Comparison of ENCODE assay signal across 9 cellular contexts in the genomic region with DNA sequence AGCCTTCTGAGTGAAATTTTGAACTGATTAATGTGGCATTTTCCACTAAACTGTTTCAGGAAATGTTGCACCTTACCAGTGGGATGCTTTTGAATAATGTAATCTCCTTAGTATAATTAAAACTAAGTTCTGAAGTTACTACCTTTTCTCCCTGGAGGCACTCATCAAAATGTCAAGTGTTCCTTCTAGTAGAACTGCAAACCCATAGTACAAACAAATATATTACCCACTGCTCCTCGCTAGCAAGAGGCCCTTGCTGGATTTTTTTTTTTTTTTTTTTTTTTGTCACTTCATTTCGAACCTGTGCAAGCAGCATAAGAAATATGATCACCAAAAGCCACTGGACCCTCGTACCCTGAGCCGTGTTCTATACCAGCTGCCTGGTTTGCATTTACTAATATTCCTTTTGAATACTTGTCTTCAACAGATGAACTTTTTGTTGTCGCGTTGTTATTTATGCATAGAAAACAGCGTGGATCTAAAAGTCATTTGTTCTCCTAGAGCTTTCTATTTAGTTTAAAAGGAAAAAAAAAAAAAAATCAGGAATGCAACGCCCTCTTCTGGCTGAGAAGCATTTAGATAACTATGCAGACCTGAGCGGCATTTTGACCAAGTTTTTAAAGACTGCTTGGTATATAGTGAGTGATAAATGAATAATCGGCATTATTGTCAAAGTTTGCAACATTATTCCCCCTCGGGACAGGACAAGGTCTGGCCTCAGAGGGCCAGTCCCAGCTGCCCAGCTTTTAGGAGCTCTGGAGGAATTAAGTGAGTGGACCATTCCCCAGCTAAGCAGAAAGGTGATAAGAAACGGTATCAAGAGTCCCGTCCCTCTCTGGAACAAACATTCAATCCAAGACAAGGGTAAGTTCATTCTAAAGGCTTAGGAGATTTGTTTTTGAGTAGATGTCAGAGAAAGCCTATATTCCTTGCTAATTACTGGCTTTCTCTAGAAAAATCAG.
DNase-seq lines count a peak whose midpoint lies in the region; ATAC-seq and TF ChIP-seq lines count a peak whose summit lies in the region.
"Had no signal": no experiment of that assay in that cellular context is flagged by ENCODE, and none has a peak within 500 bp of the region (broad histone marks: within the 10 kb centered on the region; RNA-seq: fewer than 3 reads in every experiment).

No MANE protein-coding gene starts in this region.

- no peak overlapping the region for H3K4me3 ChIP-seq in brain microvascular endothelial cell (ENCODE audit: low read depth, low read length)
- H3K4me3 ChIP-seq: SJSA1 had no signal

- peaks cover 4% of the 10 kb centered on the region for H3K27me3 ChIP-seq in brain microvascular endothelial cell (replicated peaks)
- H3K27me3 ChIP-seq: SJSA1 had no signal

- no peak overlapping the region for H3K27ac ChIP-seq in brain microvascular endothelial cell
- H3K27ac ChIP-seq: SJSA1 had no signal

- TF ChIP-seq CTCF in brain microvascular endothelial cell (IDR thresholded peaks at IDR 0.05; ENCODE audit: low read depth, low read length, missing control alignments): peak; percentile 60

- DNase-seq in EL: peak; percentile 30
- DNase-seq in LoVo (ENCODE audit: low spot score): peak; percentile 24
- DNase-seq in brain microvascular endothelial cell: no peak
- DNase-seq in middle frontal gyrus (ENCODE audit: extremely low spot score, low spot score): peak; percentile 36
- DNase-seq in GF-D8 (lab: John Stamatoyannopoulos, UW): no peak

- ATAC-seq in GM19395 (IDR thresholded peaks at IDR 0.05; ENCODE audit: unreplicated experiment): no peak
- ATAC-seq in HG03354 (IDR thresholded peaks at IDR 0.05; ENCODE audit: poor library complexity, severe bottlenecking, unreplicated experiment): no peak
- no peak for ATAC-seq in GM19463 (IDR thresholded peaks at IDR 0.05; ENCODE audit: unreplicated experiment)

- in situ Hi-C loops in brain microvascular endothelial cell (cut with HindIII; ENCODE audit: low pct_ligation_motif_present, low sequenced_read_pairs): no loop called here

- no peaks in the 10 kb centered on the region for H3K36me3 ChIP-seq in brain microvascular endothelial cell (replicated peaks)
- H3K36me3 ChIP-seq: SJSA1 had no signal

Comparison
In these comparisons a context has a peak if more than half of its experiments do, and no peak if none do; other contexts are left out.
1. DNase-seq: peak in EL (single experiment), LoVo (single experiment) and middle frontal gyrus (single experiment); none in brain microvascular endothelial cell (single experiment) and GF-D8 (single experiment).